Comparison of ENCODE assay signal across 13 cellular contexts in genomic region chr6:153553627-153554026, GRCh38.
DNase-seq lines count a peak whose midpoint lies in the region; ATAC-seq and TF ChIP-seq lines count a peak whose summit lies in the region.
"Had no signal": no experiment of that assay in that cellular context is flagged by ENCODE, and none has a peak within 500 bp of the region (broad histone marks: within the 10 kb centered on the region; RNA-seq: fewer than 3 reads in every experiment).

No MANE protein-coding gene starts in this region.

- H3K27me3 ChIP-seq in mammary epithelial cell (ENCODE audit: insufficient read depth, low read length) (no peaks in the 10 kb centered on the region), tibial artery (no peaks in the 10 kb centered on the region)
- H3K27me3 ChIP-seq: upper lobe of right lung had no signal

- no peak overlapping the region for H3K9ac ChIP-seq in mammary epithelial cell (ENCODE audit: insufficient read depth, low read length)

- 83% methylated on average over 1 of the region's 1 CpG for WGBS in mammary epithelial cell (ENCODE audit: low coverage, missing lambda C conversion rate)

- H2AFZ ChIP-seq in mammary epithelial cell (ENCODE audit: low read depth, low read length): no peak overlapping the region

- H3K4me3 Mint-ChIP-seq in osteocyte (ENCODE audit: unreplicated experiment): no peak overlapping the region
- H3K4me3 Mint-ChIP-seq: activated CD4-positive, alpha-beta memory T cell treated with anti-CD3 and anti-CD28 coated beads for 36 hours; memory B cell had no signal

- H4K20me1 ChIP-seq in mammary epithelial cell (ENCODE audit: insufficient read depth, low read length): no peaks in the 10 kb centered on the region

- H3K4me2 ChIP-seq in mammary epithelial cell (ENCODE audit: insufficient read depth, low read depth, low read length): no peak overlapping the region

- CTCF ChIA-PET in mammary epithelial cell (lab: Charles Lee; ENCODE audit: low non-redundant PET): no interaction called here

- peaks cover 7% of the 10 kb centered on the region for H3K27me3 Mint-ChIP-seq in osteocyte (ENCODE audit: unreplicated experiment)
- H3K27me3 Mint-ChIP-seq: activated CD4-positive, alpha-beta memory T cell treated with anti-CD3 and anti-CD28 coated beads for 36 hours; memory B cell had no signal

- no peaks in the 10 kb centered on the region for H3K4me1 Mint-ChIP-seq in osteocyte (ENCODE audit: unreplicated experiment)
- H3K4me1 Mint-ChIP-seq: memory B cell had no signal

- BruUV-seq in mammary epithelial cell (replicated peaks; lab: Mats Ljungman, UMichigan): no TSS peak

- H3K36me3 ChIP-seq in mammary epithelial cell (ENCODE audit: insufficient read depth, low read length): no peaks in the 10 kb centered on the region
- H3K36me3 ChIP-seq in tibial artery: no peaks in the 10 kb centered on the region
- H3K36me3 ChIP-seq: upper lobe of right lung had no signal

- H3K4me3 ChIP-seq in mammary epithelial cell (replicated peaks in 1 of 3; ENCODE audit: insufficient read depth in 1 of 3, low read depth in 2 of 3, low read length in 3 of 3) (no peak overlapping the region), tibial artery (no peak overlapping the region)
- H3K4me3 ChIP-seq: coronary artery, upper lobe of right lung had no signal

- no peak for ATAC-seq in GM19397 (IDR thresholded peaks at IDR 0.05; ENCODE audit: unreplicated experiment)
- no peak for ATAC-seq in GM18511 (IDR thresholded peaks at IDR 0.05; ENCODE audit: unreplicated experiment)
- ATAC-seq: upper lobe of right lung had no signal

- peaks cover 5% of the 10 kb centered on the region for H3K9me3 Mint-ChIP-seq in osteocyte (ENCODE audit: unreplicated experiment)
- H3K9me3 Mint-ChIP-seq: activated CD4-positive, alpha-beta memory T cell treated with anti-CD3 and anti-CD28 coated beads for 36 hours had no signal

- H3K4me1 ChIP-seq in mammary epithelial cell (ENCODE audit: insufficient read depth, low read length) (no peaks in the 10 kb centered on the region), tibial artery (no peaks in the 10 kb centered on the region)
- H3K4me1 ChIP-seq: upper lobe of right lung had no signal

- TF ChIP-seq CTCF in mammary epithelial cell (conservative IDR thresholded peaks at IDR 0.05 in 1 of 2, IDR thresholded peaks at IDR 0.05 in 1 of 2; ENCODE audit: extremely low read depth in 1 of 2, insufficient read depth in 1 of 2, low read depth in 1 of 2, low read length in 2 of 2) (peak; percentile 26 to 70), osteocyte (IDR thresholded peaks at IDR 0.05) (peak; percentile 40), tibial artery (IDR thresholded peaks at IDR 0.05) (no peak)

- H3K27ac ChIP-seq in mammary epithelial cell (ENCODE audit: insufficient read depth, low read depth, low read length) (no peak overlapping the region), tibial artery (no peak overlapping the region)
- H3K27ac ChIP-seq: coronary artery, upper lobe of right lung had no signal

- intact Hi-C loops in mammary epithelial cell (cut with micrococcal nuclease): loop anchor here (1.0 kb wide), 1 partner anchor 322 kb away; no protein-coding TSS in a partner anchor
- intact Hi-C loops in tibial artery (cut with DNase I; ENCODE audit: low total_unique reads): no loop called here

- H3K36me3 Mint-ChIP-seq in osteocyte (ENCODE audit: unreplicated experiment): no peaks in the 10 kb centered on the region
- H3K36me3 Mint-ChIP-seq: activated CD4-positive, alpha-beta memory T cell treated with anti-CD3 and anti-CD28 coated beads for 36 hours; memory B cell had no signal

- in situ Hi-C loops in mammary epithelial cell (cut with MboI; ENCODE audit: low sequenced_read_pairs in 2 of 2): no loop called here

- no peaks in the 10 kb centered on the region for H3K79me2 ChIP-seq in mammary epithelial cell (ENCODE audit: insufficient read depth, low read length)

- H3K9me3 ChIP-seq in mammary epithelial cell (replicated peaks; ENCODE audit: insufficient read depth, low read length) (no peaks in the 10 kb centered on the region), tibial artery (no peaks in the 10 kb centered on the region)
- H3K9me3 ChIP-seq: upper lobe of right lung had no signal

- dilution Hi-C loops in mammary epithelial cell (cut with HindIII; ENCODE audit: low sequenced_read_pairs): no loop called here

- H3K27ac Mint-ChIP-seq in osteocyte (ENCODE audit: unreplicated experiment): no peak overlapping the region
- H3K27ac Mint-ChIP-seq: activated CD4-positive, alpha-beta memory T cell treated with anti-CD3 and anti-CD28 coated beads for 36 hours; memory B cell had no signal

- DNase-seq in NCI-H2081 (lab: John Stamatoyannopoulos, UW): peak; percentile 17 to 34
- DNase-seq in NCI-H2081 treated with DMSO at 0.1 percent for 48 hours (lab: John Stamatoyannopoulos, UW): no peak
- peak; percentile 25 for DNase-seq in M059J (ENCODE audit: low read depth)
- DNase-seq in mammary epithelial cell: peak; percentile 12
- DNase-seq in osteocyte (ENCODE audit: extremely low spot score, unreplicated experiment): no peak
- DNase-seq in tibial artery: no peak
- DNase-seq: activated CD4-positive, alpha-beta memory T cell treated with anti-CD3 and anti-CD28 coated beads for 36 hours; NCI-H345; upper lobe of right lung had no signal

Comparison
In these comparisons a context has a peak if more than half of its experiments do, and no peak if none do; other contexts are left out.
1. DNase-seq: peak in NCI-H2081 (2 of 2), M059J (single experiment) and mammary epithelial cell (single experiment); none in NCI-H2081 treated with DMSO at 0.1 percent for 48 hours (single experiment), osteocyte (single experiment) and tibial artery (0 of 2).
2. CTCF ChIP-seq: peak in mammary epithelial cell (2 of 2) and osteocyte (single experiment); none in tibial artery (0 of 2).